Comparison of ENCODE assay signal across 22 cellular contexts in genomic region chr16:84314373-84314772, GRCh38. TPM values are rescaled to one million over a fixed set of nuclear protein-coding genes. Genes with fewer than 3 reads are reported as not detected.
A peak's percentile ranks its signal among the peaks of the same experiment; 100 is the strongest.
DNase-seq lines count a peak whose midpoint lies in the region; ATAC-seq, FAIRE-seq and TF ChIP-seq lines count a peak whose summit lies in the region.
"Had no signal": no experiment of that assay in that cellular context is flagged by ENCODE, and none has a peak within 500 bp of the region (broad histone marks: within the 10 kb centered on the region; RNA-seq: fewer than 3 reads in every experiment).

No MANE protein-coding gene starts in this region.

- H3K36me3 ChIP-seq in bronchial epithelial cell (ENCODE audit: control insufficient read depth, insufficient read depth, low read length) (no peaks in the 10 kb centered on the region), sigmoid colon (peaks cover 0 to 4% (median 1%) of the 10 kb centered on the region in 4 donors), adrenal gland (replicated peaks in 1 of 2) (no peaks in the 10 kb centered on the region)

- no peak overlapping the region for H3K27ac Mint-ChIP-seq in activated CD8-positive, alpha-beta memory T cell treated with anti-CD3 and anti-CD28 coated beads, Interleukin-2, amount 10 ng/mL, durations not matched to agents 7 days and 5 days
- H3K27ac Mint-ChIP-seq: GM23338 had no signal

- peaks cover 0 to 11% (median 10%) of the 10 kb centered on the region in 4 donors for H3K4me1 ChIP-seq in sigmoid colon
- H3K4me1 ChIP-seq in adrenal gland (replicated peaks in 1 of 2): peaks cover 0 to 2% of the 10 kb centered on the region in 2 donors
- H3K4me1 ChIP-seq: SJSA1 had no signal

- DNase-seq in DMS 273 (lab: John Stamatoyannopoulos, UW; ENCODE audit: unreplicated experiment) (peak; percentile 15), DMS 273 treated with DMSO at 0.1 percent for 48 hours (lab: John Stamatoyannopoulos, UW) (no peak), NCI-H2227 (lab: John Stamatoyannopoulos, UW; ENCODE audit: unreplicated experiment) (peak; percentile 51), bronchial epithelial cell (ENCODE audit: low read depth) (peak; percentile 15), sigmoid colon (peak; percentile 48), adrenal gland (no peak), RCC 7860 (ENCODE audit: low spot score) (no peak)
- no peak for DNase-seq in activated CD8-positive, alpha-beta memory T cell treated with anti-CD3 and anti-CD28 coated beads, Interleukin-2, amount 10 ng/mL, durations not matched to agents 7 days and 5 days
- DNase-seq: DND-41, GDM1, HCEC 1CT, KBM-7, MV-4-11, NCI-H187, NCI-H2171, NCI-H82 had no signal

- peaks cover 35% of the 10 kb centered on the region for H3K27me3 Mint-ChIP-seq in activated CD8-positive, alpha-beta memory T cell treated with anti-CD3 and anti-CD28 coated beads, Interleukin-2, amount 10 ng/mL, durations not matched to agents 7 days and 5 days

- no peak for TF ChIP-seq EP300 in sigmoid colon (IDR thresholded peaks at IDR 0.05)

- intact Hi-C loops in sigmoid colon (cut with DNase I): loop anchor here (10.0 kb wide), 1 partner anchor 300 kb away; the partner anchor contains the start of gene COTL1
- intact Hi-C loops in adrenal gland (cut with DNase I): no loop called here

- H3K27ac ChIP-seq in sigmoid colon: peak overlapping the region in 3 of 4 donors; percentile 19 to 62 (median 36)
- H3K27ac ChIP-seq in adrenal gland: peak overlapping the region in 1 of 5 donors; percentile 34
- H3K27ac ChIP-seq: 22Rv1, SJSA1 had no signal

- no peaks in the 10 kb centered on the region for H3K9me3 ChIP-seq in sigmoid colon
- H3K9me3 ChIP-seq in adrenal gland (replicated peaks in 1 of 3): no peaks in the 10 kb centered on the region

- H3K4me1 Mint-ChIP-seq in activated CD8-positive, alpha-beta memory T cell treated with anti-CD3 and anti-CD28 coated beads, Interleukin-2, amount 10 ng/mL, durations not matched to agents 7 days and 5 days: no peaks in the 10 kb centered on the region
- H3K4me1 Mint-ChIP-seq: CD14-positive monocyte had no signal

- TF ChIP-seq POLR2A in sigmoid colon (IDR thresholded peaks at IDR 0.05) (no peak), adrenal gland (IDR thresholded peaks at IDR 0.05) (no peak)

- CTCF ChIA-PET in activated CD8-positive, alpha-beta memory T cell treated with anti-CD3 and anti-CD28 coated beads, Interleukin-2, amount 10 ng/mL, durations not matched to agents 7 days and 5 days (lab: Charles Lee): no interaction called here

- WGBS in sigmoid colon, 2 donors: 72 to 74% methylated on average over 6 of the region's 6 CpGs
- WGBS in adrenal gland, 4 donors: 51 to 71% (median 64%) methylated on average over 2 to 6 of the region's 6 CpGs

- H3K27me3 ChIP-seq in bronchial epithelial cell (ENCODE audit: control insufficient read depth, insufficient read depth, low read length) (peaks cover 7% of the 10 kb centered on the region), sigmoid colon (no peaks in the 10 kb centered on the region), adrenal gland (peaks cover 12% of the 10 kb centered on the region)
- H3K27me3 ChIP-seq: SJSA1 had no signal

- FAIRE-seq in bronchial epithelial cell (lab: Jason Lieb, UNC): no peak
- FAIRE-seq in RCC 7860 (lab: Jason Lieb, UNC): no peak

- H3K36me3 Mint-ChIP-seq in activated CD8-positive, alpha-beta memory T cell treated with anti-CD3 and anti-CD28 coated beads, Interleukin-2, amount 10 ng/mL, durations not matched to agents 7 days and 5 days: no peaks in the 10 kb centered on the region
- H3K36me3 Mint-ChIP-seq: CD14-positive monocyte had no signal

- H3K4me3 ChIP-seq in bronchial epithelial cell (ENCODE audit: low read depth, low read length) (no peak overlapping the region), sigmoid colon (no peak overlapping the region), adrenal gland (no peak overlapping the region)
- H3K4me3 ChIP-seq: GM23338, SJSA1 had no signal

- H3K4me3 Mint-ChIP-seq in activated CD8-positive, alpha-beta memory T cell treated with anti-CD3 and anti-CD28 coated beads, Interleukin-2, amount 10 ng/mL, durations not matched to agents 7 days and 5 days: no peak overlapping the region
- H3K4me3 Mint-ChIP-seq: GM23338 had no signal

- no peak for TF ChIP-seq CTCF in bronchial epithelial cell (IDR thresholded peaks at IDR 0.05; ENCODE audit: insufficient read depth, low read length, severe bottlenecking)
- no peak for TF ChIP-seq CTCF in sigmoid colon (IDR thresholded peaks at IDR 0.05)
- TF ChIP-seq CTCF in adrenal gland (IDR thresholded peaks at IDR 0.05): no peak

- no peak for ATAC-seq in activated CD8-positive, alpha-beta memory T cell treated with anti-CD3 and anti-CD28 coated beads, Interleukin-2, amount 10 ng/mL, durations not matched to agents 7 days and 5 days
- ATAC-seq: GM23338 had no signal

- H3K9me3 Mint-ChIP-seq in activated CD8-positive, alpha-beta memory T cell treated with anti-CD3 and anti-CD28 coated beads, Interleukin-2, amount 10 ng/mL, durations not matched to agents 7 days and 5 days (ENCODE audit: low read depth): peaks cover 4% of the 10 kb centered on the region
- H3K9me3 Mint-ChIP-seq: GM23338 had no signal

RNA-seq across cellular contexts. Expression of gene WFDC1, which starts 19.7 kb away (rescaled TPM):
- total RNA-seq in bronchial epithelial cell (not detected in 2 replicates), sigmoid colon (100 to 1,000 TPM in 2 of 4 donors, 10 to 100 TPM in 2; 15.3 to 173 (median 103) TPM), adrenal gland (100 to 1,000 TPM in 1 of 8 donors, 10 to 100 TPM in 7; 12.9 to 284 (median 49.3) TPM)
- polyA plus RNA-seq in sigmoid colon (1 to 10 TPM; 3.0 to 6.6 (median 3.7) TPM), adrenal gland (10 to 100 TPM; 17.8 to 69.5 (median 42.1) TPM)
- total RNA-seq in activated CD8-positive, alpha-beta memory T cell treated with anti-CD3 and anti-CD28 coated beads, Interleukin-2, amount 10 ng/mL, durations not matched to agents 7 days and 5 days: not detected
- total RNA-seq: NCI-H460 had no signal
- polyA plus RNA-seq: CD14-positive monocyte had no signal

RNA-seq across cellular contexts. Expression of gene ATP2C2, which starts 54.0 kb away (rescaled TPM):
- 32.1 and 204 TPM in 2 replicates for total RNA-seq in bronchial epithelial cell
- 1 to 10 TPM in 2 of 4 donors, not detected in 2; 2.5 to 2.8 TPM for total RNA-seq in sigmoid colon
- polyA plus RNA-seq in sigmoid colon: 10 to 100 TPM in 1 of 3 donors, 1 to 10 TPM in 2; 7.2 to 60.7 (median 9.0) TPM
- under 1 TPM in 6 of 8 donors, not detected in 2; 0.42 to 0.83 (median 0.57) TPM for total RNA-seq in adrenal gland
- polyA plus RNA-seq in adrenal gland: under 1 TPM; 0.07 to 0.40 (median 0.35) TPM
- not detected for total RNA-seq in activated CD8-positive, alpha-beta memory T cell treated with anti-CD3 and anti-CD28 coated beads, Interleukin-2, amount 10 ng/mL, durations not matched to agents 7 days and 5 days
- total RNA-seq: NCI-H460, SJSA1 had no signal
- polyA plus RNA-seq: AG04450, CD14-positive monocyte had no signal

Comparison
In these comparisons a context has a peak if more than half of its experiments do, and no peak if none do; other contexts are left out.
1. DNase-seq: peak in DMS 273 (single experiment), NCI-H2227 (single experiment), bronchial epithelial cell (single experiment) and sigmoid colon (single experiment); none in DMS 273 treated with DMSO at 0.1 percent for 48 hours (single experiment), adrenal gland (0 of 7), RCC 7860 (single experiment) and activated CD8-positive, alpha-beta memory T cell treated with anti-CD3 and anti-CD28 coated beads, Interleukin-2, amount 10 ng/mL, durations not matched to agents 7 days and 5 days (single experiment).
2. RNA of gene WFDC1, which starts 19.7 kb away (total RNA-seq): 15.3 to 173 TPM in sigmoid colon and 12.9 to 284 TPM in adrenal gland; not detected in activated CD8-positive, alpha-beta memory T cell treated with anti-CD3 and anti-CD28 coated beads, Interleukin-2, amount 10 ng/mL, durations not matched to agents 7 days and 5 days and not detected in bronchial epithelial cell; every median in the first group is over 10 times any median in the second.